1 cellular context compared by ENCODE assay signal in genomic region chr1:41361028-41361494, GRCh38.
TF ChIP-seq lines count a peak whose summit lies in the region.

Gene FOXO6, plus strand, starts transcription at chr1:41361434.

TF ChIP-seq in HEK293, 187 proteins besides CTCF, POLR2A, EP300 and RAD21 (continued from another document and continues in another):
- TF ChIP-seq ZBTB6 (tag by site-specific recombination; IDR thresholded peaks at IDR 0.05), result no peak
- TF ChIP-seq ZNF324 (tag by site-specific recombination; IDR thresholded peaks at IDR 0.05), result no peak
- no peak for TF ChIP-seq ZNF132 (tag by site-specific recombination; IDR thresholded peaks at IDR 0.05; ENCODE audit: borderline replicate concordance)
- no peak for TF ChIP-seq ZNF580 (tag by site-specific recombination; IDR thresholded peaks at IDR 0.05)
- no peak for TF ChIP-seq SETDB1 (IDR thresholded peaks at IDR 0.05; ENCODE audit: insufficient read length, low read length)
- TF ChIP-seq ZNF621 (tag by site-specific recombination; IDR thresholded peaks at IDR 0.05), result no peak
- no peak for TF ChIP-seq ZNF211 (tag by site-specific recombination; IDR thresholded peaks at IDR 0.05; ENCODE audit: low read depth)
- no peak for TF ChIP-seq ZNF623 (tag by site-specific recombination; IDR thresholded peaks at IDR 0.05)
- TF ChIP-seq ZNF76 (tag by site-specific recombination; IDR thresholded peaks at IDR 0.05; ENCODE audit: borderline replicate concordance, low read depth), result no peak
- no peak for TF ChIP-seq ZNF302 (tag by site-specific recombination; IDR thresholded peaks at IDR 0.05; ENCODE audit: low read depth)
- TF ChIP-seq RBAK (tag by site-specific recombination; IDR thresholded peaks at IDR 0.05), result no peak
- TF ChIP-seq INSM2 (tag by site-specific recombination; IDR thresholded peaks at IDR 0.05), result no peak
- TF ChIP-seq PRDM10 (tag by site-specific recombination; IDR thresholded peaks at IDR 0.05), result no peak
- no peak for TF ChIP-seq PRDM4 (tag by site-specific recombination; IDR thresholded peaks at IDR 0.05)
- no peak for TF ChIP-seq ZNF362 (tag by site-specific recombination; IDR thresholded peaks at IDR 0.05)
- no peak for TF ChIP-seq PRDM2 (tag by site-specific recombination; IDR thresholded peaks at IDR 0.05; ENCODE audit: borderline replicate concordance)
- no peak for TF ChIP-seq ZNF654 (tag by site-specific recombination; IDR thresholded peaks at IDR 0.05; ENCODE audit: low read depth)
- TF ChIP-seq ZNF510 (tag by site-specific recombination; IDR thresholded peaks at IDR 0.05; ENCODE audit: insufficient replicate concordance), result no peak
- peak; percentile 88 for TF ChIP-seq ZBTB8A (tag by site-specific recombination; IDR thresholded peaks at IDR 0.05)
- TF ChIP-seq ZNF404 (tag by site-specific recombination; IDR thresholded peaks at IDR 0.05), result no peak
- TF ChIP-seq ZNF148 (tag by site-specific recombination; IDR thresholded peaks at IDR 0.05; ENCODE audit: borderline replicate concordance), result no peak
- no peak for TF ChIP-seq ZBTB21 (tag by site-specific recombination; IDR thresholded peaks at IDR 0.05)
- no peak for TF ChIP-seq ZNF26 (tag by site-specific recombination; IDR thresholded peaks at IDR 0.05)
- no peak for TF ChIP-seq ZNF433 (tag by site-specific recombination; IDR thresholded peaks at IDR 0.05; ENCODE audit: low read depth)
- TF ChIP-seq GLIS2 (tag by site-specific recombination; IDR thresholded peaks at IDR 0.05), result peak; percentile 42; the same call in 1 of the 2 replicates
- TF ChIP-seq ZNF133 (tag by site-specific recombination; IDR thresholded peaks at IDR 0.05), result no peak
- TF ChIP-seq SP2 (tag by site-specific recombination; IDR thresholded peaks at IDR 0.05), result peak; percentile 82
- peak; percentile 92 for TF ChIP-seq KLF10 (tag by site-specific recombination; IDR thresholded peaks at IDR 0.05)
- peak; percentile 79 for TF ChIP-seq ZBTB44 (tag by site-specific recombination; IDR thresholded peaks at IDR 0.05)
- no peak for TF ChIP-seq ZNF449 (tag by site-specific recombination; IDR thresholded peaks at IDR 0.05)
